In genomic region chr11:107439586-107440201, GRCh38 we compare ENCODE assay signal across 23 cellular contexts. TPM values are rescaled to one million over a fixed set of nuclear protein-coding genes. Genes with fewer than 3 reads are reported as not detected.
DNase-seq lines count a peak whose midpoint lies in the region; ATAC-seq and TF ChIP-seq lines count a peak whose summit lies in the region.
"Had no signal": no experiment of that assay in that cellular context is flagged by ENCODE, and none has a peak within 500 bp of the region (broad histone marks: within the 10 kb centered on the region; RNA-seq: fewer than 3 reads in every experiment).

No MANE protein-coding gene starts in this region.

- POLR2A ChIA-PET in HEK293T (lab: Yijun Ruan, JAX) = no interaction called here

- H3K27me3 Mint-ChIP-seq in brain = no peaks in the 10 kb centered on the region
- H3K27me3 Mint-ChIP-seq: CD8-positive, alpha-beta memory T cell had no signal

- peaks cover 0 to 90% (median 13%) of the 10 kb centered on the region in 9 donors for H3K36me3 ChIP-seq in heart right ventricle
- peaks cover 9% of the 10 kb centered on the region for H3K36me3 ChIP-seq in MG63

- intact Hi-C loops in heart right ventricle (cut with DNase I) = no loop called here
- intact Hi-C loops in left cardiac atrium (cut with DNase I) = no loop called here
- intact Hi-C loops in left ventricle myocardium superior (cut with micrococcal nuclease) = no loop called here

- 84 to 85% methylated on average over 7 of the region's 7 CpGs for WGBS in heart right ventricle, 2 donors

- H3K27me3 ChIP-seq in heart right ventricle = no peaks in the 10 kb centered on the region
- no peaks in the 10 kb centered on the region for H3K27me3 ChIP-seq in MG63
- H3K27me3 ChIP-seq: BE2C had no signal

- peak in 1 of 2 donors; percentile 5 for DNase-seq in heart right ventricle
- no peak for DNase-seq in left cardiac atrium
- no peak for DNase-seq in left ventricle myocardium superior
- DNase-seq in stimulated activated effector memory CD8-positive, alpha-beta T cell treated with anti-CD3 and anti-CD28 coated beads, Interleukin-12 subunit alpha, Interleukin-12 subunit beta, amount 100 ng/mL, for 72 hours (ENCODE audit: low spot score in 2 of 2) = no peak
- DNase-seq in MG63 = no peak
- DNase-seq in NCI-H187 (lab: John Stamatoyannopoulos, UW) = no peak
- DNase-seq in HEK293T (ENCODE audit: extremely low spot score) = no peak
- DNase-seq: ACHN; BE2C; Calu3; CD8-positive, alpha-beta memory T cell; DMS79 treated with DMSO at 0.1 percent for 48 hours; KBM-7; MM.1S; NCI-H2029 treated with DMSO at 0.1 percent for 48 hours; NCI-H446 treated with DMSO at 0.1 percent for 48 hours; NCI-H526; NCI-H82; RPMI8226; SIG-M5 had no signal

- peak in 5 of 8 donors; percentile 34 to 63 (median 42) for ATAC-seq in heart right ventricle
- ATAC-seq in left cardiac atrium = no peak
- peak; percentile 89 for ATAC-seq in left ventricle myocardium superior
- no peak for ATAC-seq in stimulated activated effector memory CD8-positive, alpha-beta T cell treated with anti-CD3 and anti-CD28 coated beads, Interleukin-12 subunit alpha, Interleukin-12 subunit beta, amount 100 ng/mL, for 72 hours

- no peak for TF ChIP-seq CTCF in heart right ventricle (IDR thresholded peaks at IDR 0.05)
- TF ChIP-seq CTCF in brain (conservative IDR thresholded peaks at IDR 0.05) = no peak

- peaks cover 0 to 6% (median 0%) of the 10 kb centered on the region in 9 donors for H3K4me1 ChIP-seq in heart right ventricle
- H3K4me1 ChIP-seq: BE2C had no signal

- H3K9me3 Mint-ChIP-seq in brain = no peaks in the 10 kb centered on the region
- H3K9me3 Mint-ChIP-seq in stimulated activated effector memory CD8-positive, alpha-beta T cell treated with anti-CD3 and anti-CD28 coated beads, Interleukin-12 subunit alpha, Interleukin-12 subunit beta, amount 100 ng/mL, for 72 hours = no peaks in the 10 kb centered on the region
- H3K9me3 Mint-ChIP-seq: CD14-positive monocyte; CD8-positive, alpha-beta memory T cell had no signal

- no peak overlapping the region for H3K27ac ChIP-seq in heart right ventricle
- H3K27ac ChIP-seq: SK-N-MC had no signal

- CTCF ChIA-PET in HEK293T (lab: Yijun Ruan, JAX) = no interaction called here

- H3K4me1 Mint-ChIP-seq in brain = no peaks in the 10 kb centered on the region
- peaks cover 11% of the 10 kb centered on the region for H3K4me1 Mint-ChIP-seq in stimulated activated effector memory CD8-positive, alpha-beta T cell treated with anti-CD3 and anti-CD28 coated beads, Interleukin-12 subunit alpha, Interleukin-12 subunit beta, amount 100 ng/mL, for 72 hours
- H3K4me1 Mint-ChIP-seq: CD14-positive monocyte had no signal

- peaks cover 46% of the 10 kb centered on the region for H3K36me3 Mint-ChIP-seq in brain
- H3K36me3 Mint-ChIP-seq in stimulated activated effector memory CD8-positive, alpha-beta T cell treated with anti-CD3 and anti-CD28 coated beads, Interleukin-12 subunit alpha, Interleukin-12 subunit beta, amount 100 ng/mL, for 72 hours = peaks cover 75% of the 10 kb centered on the region

- no peaks in the 10 kb centered on the region for H3K9me3 ChIP-seq in heart right ventricle
- no peaks in the 10 kb centered on the region for H3K9me3 ChIP-seq in MG63
- H3K9me3 ChIP-seq: BE2C had no signal

- H3K4me3 Mint-ChIP-seq in brain = no peak overlapping the region
- H3K4me3 Mint-ChIP-seq in stimulated activated effector memory CD8-positive, alpha-beta T cell treated with anti-CD3 and anti-CD28 coated beads, Interleukin-12 subunit alpha, Interleukin-12 subunit beta, amount 100 ng/mL, for 72 hours = no peak overlapping the region
- H3K4me3 Mint-ChIP-seq: CD14-positive monocyte; CD8-positive, alpha-beta memory T cell had no signal

- peak overlapping the region in 3 of 5 experiments; percentile 13 to 75 (median 26) for H3K27ac Mint-ChIP-seq in brain
- peak overlapping the region; percentile 27 for H3K27ac Mint-ChIP-seq in stimulated activated effector memory CD8-positive, alpha-beta T cell treated with anti-CD3 and anti-CD28 coated beads, Interleukin-12 subunit alpha, Interleukin-12 subunit beta, amount 100 ng/mL, for 72 hours
- H3K27ac Mint-ChIP-seq: CD14-positive monocyte had no signal

- H3K4me3 ChIP-seq in heart right ventricle = no peak overlapping the region
- no peak overlapping the region for H3K4me3 ChIP-seq in MG63
- H3K4me3 ChIP-seq: SK-N-MC had no signal

TF ChIP-seq in HEK293T, 16 proteins besides CTCF, POLR2A, EP300 and RAD21:
- TF ChIP-seq FOXM1 (IDR thresholded peaks at IDR 0.05; ENCODE audit: borderline replicate concordance) (no peak), PKNOX1 (IDR thresholded peaks at IDR 0.05) (no peak), FOXA1 (IDR thresholded peaks at IDR 0.05) (no peak), ELF4 (IDR thresholded peaks at IDR 0.05) (no peak), L3MBTL2 (conservative IDR thresholded peaks at IDR 0.05) (no peak), LEF1 (IDR thresholded peaks at IDR 0.05; ENCODE audit: borderline replicate concordance) (no peak), SP1 (IDR thresholded peaks at IDR 0.05) (no peak), ZNF384 (IDR thresholded peaks at IDR 0.05) (no peak), BHLHE40 (IDR thresholded peaks at IDR 0.05; ENCODE audit: borderline replicate concordance) (no peak), SUZ12 (IDR thresholded peaks at IDR 0.05) (no peak), HDGF (IDR thresholded peaks at IDR 0.05; ENCODE audit: borderline replicate concordance) (no peak), CTBP1 (IDR thresholded peaks at IDR 0.05; ENCODE audit: borderline replicate concordance) (no peak), FOXK2 (IDR thresholded peaks at IDR 0.05) (no peak), NFRKB (IDR thresholded peaks at IDR 0.05) (no peak), ARNT (IDR thresholded peaks at IDR 0.05) (no peak), TARDBP (IDR thresholded peaks at IDR 0.05) (no peak)

RNA-seq across cellular contexts. Expression of gene CWF19L2, which starts 17.9 kb away (rescaled TPM):
- 10 to 100 TPM in 1 of 10 donors, 1 to 10 TPM in 9; 6.5 to 11.7 (median 8.0) TPM for total RNA-seq in heart right ventricle
- 10 to 100 TPM in 1 of 2 donors, 1 to 10 TPM in 1; 3.1 to 10.1 TPM for polyA plus RNA-seq in heart right ventricle
- total RNA-seq in left cardiac atrium = 10 to 100 TPM in 1 of 2 donors, 1 to 10 TPM in 1; 9.7 to 11.6 TPM
- polyA plus RNA-seq in brain (ENCODE audit: insufficient read depth, low read depth, low replicate concordance) = 4.8 TPM
- 9.5 TPM for total RNA-seq in left ventricle myocardium superior
- 3.7 and 10.6 TPM in 2 replicates for total RNA-seq in MG63 (2014; rRNA removed; shearing (Covaris generic); ENCODE audit: low replicate concordance)

Comparison
In these comparisons a context has a peak if more than half of its experiments do, and no peak if none do; other contexts are left out.
1. ATAC-seq: peak in heart right ventricle (5 of 8) and left ventricle myocardium superior (single experiment); none in left cardiac atrium (0 of 2) and stimulated activated effector memory CD8-positive, alpha-beta T cell treated with anti-CD3 and anti-CD28 coated beads, Interleukin-12 subunit alpha, Interleukin-12 subunit beta, amount 100 ng/mL, for 72 hours (single experiment).